Comparison of ENCODE assay signal across 29 cellular contexts in the genomic region with DNA sequence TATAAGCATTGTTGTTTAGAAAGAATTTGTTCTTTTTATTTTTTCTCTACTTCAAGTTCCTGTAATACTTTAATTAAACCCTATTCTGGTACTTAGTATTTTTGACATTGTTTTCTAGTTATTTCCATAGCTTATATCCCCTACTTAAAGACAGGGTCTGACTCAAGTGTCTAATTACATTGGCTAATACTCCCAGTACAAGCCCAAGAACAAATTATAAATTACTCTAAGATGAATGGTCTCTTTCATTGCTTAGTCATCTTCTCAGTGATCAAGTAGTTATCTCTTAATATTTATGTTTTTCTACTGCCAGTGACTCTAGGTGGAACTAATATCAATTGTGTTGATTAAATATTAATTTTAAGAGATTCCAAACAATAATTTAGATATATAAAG. TPM values are rescaled to one million over a fixed set of nuclear protein-coding genes. Genes with fewer than 3 reads are reported as not detected.
A peak's percentile ranks its signal among the peaks of the same experiment; 100 is the strongest.
DNase-seq lines count a peak whose midpoint lies in the region; ATAC-seq, FAIRE-seq and TF ChIP-seq lines count a peak whose summit lies in the region.
"Had no signal": no experiment of that assay in that cellular context is flagged by ENCODE, and none has a peak within 500 bp of the region (broad histone marks: within the 10 kb centered on the region; RNA-seq: fewer than 3 reads in every experiment).

No MANE protein-coding gene starts in this region.

- H3K9ac ChIP-seq in kidney (ENCODE audit: low read length in 2 of 2) = no peak overlapping the region
- H3K9ac ChIP-seq: BLaER1 treated with 17β-estradiol and CSF1 and Interleukin-3, amounts not matched to agents 10 nM and 100 nM; neural progenitor cell had no signal

- H3K4me3 Mint-ChIP-seq in activated T-cell treated with anti-CD3 and anti-CD28 coated beads, Interleukin-2, amount 50 U/mL, for 4 hours = no peak overlapping the region
- H3K4me3 Mint-ChIP-seq: activated naive CD8-positive, alpha-beta T cell; dendritic cell treated with granulocyte-macrophage colony-stimulating factor and Interleukin-4, amounts not matched to agents 40 ng/mL and 50 ng/mL, for 4 days; neural progenitor cell had no signal

- ATAC-seq in GM19455 (IDR thresholded peaks at IDR 0.05; ENCODE audit: unreplicated experiment) = no peak
- ATAC-seq in activated T-cell treated with anti-CD3 and anti-CD28 coated beads, Interleukin-2, amount 50 U/mL, for 4 hours = no peak

- no peaks in the 10 kb centered on the region for H3K9me3 ChIP-seq in ascending aorta
- H3K9me3 ChIP-seq in kidney (ENCODE audit: control insufficient read depth in 1 of 2, low read length in 2 of 2) = no peaks in the 10 kb centered on the region
- H3K9me3 ChIP-seq: BLaER1 treated with 17β-estradiol and CSF1 and Interleukin-3, amounts not matched to agents 10 nM and 100 nM; spleen had no signal

- H3K27me3 ChIP-seq in ascending aorta = no peaks in the 10 kb centered on the region
- H3K27me3 ChIP-seq: BLaER1 treated with 17β-estradiol and CSF1 and Interleukin-3, amounts not matched to agents 10 nM and 100 nM; neural progenitor cell; spleen had no signal

- FAIRE-seq in kidney (lab: Jason Lieb, UNC) = peak; percentile 62
- FAIRE-seq: keratinocyte had no signal

- intact Hi-C loops in ascending aorta (cut with DNase I) (no loop called here), kidney (cut with DNase I) (no loop called here)

- peaks cover 0 to 20% of the 10 kb centered on the region in 2 donors for H3K4me1 ChIP-seq in ascending aorta
- peaks cover 3 to 11% of the 10 kb centered on the region in 2 donors for H3K4me1 ChIP-seq in kidney (ENCODE audit: control insufficient read depth in 1 of 2, insufficient read depth in 1 of 2, low read depth in 1 of 2, low read length in 2 of 2)
- H3K4me1 ChIP-seq: BLaER1 treated with 17β-estradiol and CSF1 and Interleukin-3, amounts not matched to agents 10 nM and 100 nM; neural progenitor cell had no signal

- DNase-seq in ELR (ENCODE audit: low read depth) (peak; percentile 39), ascending aorta (ENCODE audit: low spot score in 2 of 2) (no peak), kidney (no peak), renal cortical epithelial cell (ENCODE audit: low read depth) (peak; percentile 27), activated gamma-delta T cell treated with Interleukin-2 at 50 U/mL for 16 hours (no peak)
- DNase-seq in activated T-cell treated with anti-CD3 and anti-CD28 coated beads, Interleukin-2, amount 50 U/mL, for 48 hours = no peak
- DNase-seq in activated T-cell treated with anti-CD3 and anti-CD28 coated beads, Interleukin-2, amount 50 U/mL, for 4 hours = no peak
- DNase-seq: activated CD4-positive, alpha-beta T cell treated with anti-CD3 and anti-CD28 coated beads, Interleukin-2, amount 50 U/mL, for 48 hours; activated CD8-positive, alpha-beta memory T cell treated with anti-CD3 and anti-CD28 coated beads, Interleukin-2, amount 50 U/mL, for 4 hours; aorta; central memory CD4-positive, alpha-beta T cell; COR-L47; Karpas-422; NCI-H1436 treated with DMSO at 0.1 percent for 48 hours; NCI-H2107; NCI-H446 treated with DMSO at 0.1 percent for 48 hours; NCI-H82; spleen; T-helper 1 cell; trophoblast cell had no signal

- H3K36me3 ChIP-seq in ascending aorta (peaks cover 0 to 8% of the 10 kb centered on the region in 2 donors), kidney (ENCODE audit: control insufficient read depth in 1 of 2, insufficient read depth in 2 of 2, low read length in 2 of 2) (no peaks in the 10 kb centered on the region)
- H3K36me3 ChIP-seq: BLaER1 treated with 17β-estradiol and CSF1 and Interleukin-3, amounts not matched to agents 10 nM and 100 nM; neural progenitor cell had no signal

- H3K27me3 Mint-ChIP-seq in activated T-cell treated with anti-CD3 and anti-CD28 coated beads, Interleukin-2, amount 50 U/mL, for 4 hours (ENCODE audit: low read depth) = no peaks in the 10 kb centered on the region
- H3K27me3 Mint-ChIP-seq: activated naive CD8-positive, alpha-beta T cell; dendritic cell treated with granulocyte-macrophage colony-stimulating factor and Interleukin-4, amounts not matched to agents 40 ng/mL and 50 ng/mL, for 4 days had no signal

- H3K36me3 Mint-ChIP-seq in activated T-cell treated with anti-CD3 and anti-CD28 coated beads, Interleukin-2, amount 50 U/mL, for 4 hours (ENCODE audit: insufficient read depth) = peaks cover 26% of the 10 kb centered on the region

- peaks cover 26% of the 10 kb centered on the region for H3K4me1 Mint-ChIP-seq in activated T-cell treated with anti-CD3 and anti-CD28 coated beads, Interleukin-2, amount 50 U/mL, for 4 hours (ENCODE audit: low read depth)
- H3K4me1 Mint-ChIP-seq: neural progenitor cell had no signal

- TF ChIP-seq CTCF in ascending aorta (IDR thresholded peaks at IDR 0.05) (no peak), kidney (IDR thresholded peaks at IDR 0.05; ENCODE audit: borderline replicate concordance, extremely low read depth, insufficient read depth) (no peak)

- no peaks in the 10 kb centered on the region for H3K9me3 Mint-ChIP-seq in activated T-cell treated with anti-CD3 and anti-CD28 coated beads, Interleukin-2, amount 50 U/mL, for 4 hours
- H3K9me3 Mint-ChIP-seq: activated T-helper 2 cell treated with anti-CD3 and anti-CD28 coated beads, Interferon-gamma antibody, Interleukin-2, Interleukin-4, amounts not matched to agents 10 μg/mL and 5 μg/mL and 100 μg/mL, durations not matched to agents 14 hours and 24 hours and 36 hours; dendritic cell treated with granulocyte-macrophage colony-stimulating factor and Interleukin-4, amounts not matched to agents 40 ng/mL and 50 ng/mL, for 4 days; neural progenitor cell had no signal

- H3K4me3 ChIP-seq in ascending aorta = no peak overlapping the region
- no peak overlapping the region for H3K4me3 ChIP-seq in kidney (ENCODE audit: low read length in 2 of 2)
- H3K4me3 ChIP-seq: BLaER1 treated with 17β-estradiol and CSF1 and Interleukin-3, amounts not matched to agents 10 nM and 100 nM; neural progenitor cell; spleen had no signal

- H3K27ac ChIP-seq in ascending aorta = peak overlapping the region; percentile 9 to 30
- no peak overlapping the region for H3K27ac ChIP-seq in kidney (ENCODE audit: low read depth in 2 of 2, low read length in 2 of 2)
- H3K27ac ChIP-seq: BLaER1 treated with 17β-estradiol and CSF1 and Interleukin-3, amounts not matched to agents 10 nM and 100 nM; HL-60; neural progenitor cell; RWPE1 had no signal

RNA-seq across cellular contexts. Expression of gene AHR, which starts 21.6 kb away (rescaled TPM):
- total RNA-seq in ascending aorta = 149 TPM
- total RNA-seq in kidney = 101 TPM
- polyA plus RNA-seq in kidney (ENCODE audit: insufficient read depth, low read depth, low replicate concordance) = 3.0 TPM
- 96.7 and 214 TPM in 2 replicates for total RNA-seq in renal cortical epithelial cell
- 10 to 100 TPM; 41.9 to 60.0 (median 46.6) TPM for total RNA-seq in activated T-cell treated with anti-CD3 and anti-CD28 coated beads, Interleukin-2, amount 50 U/mL, for 4 hours

Comparison
In these comparisons a context has a peak if more than half of its experiments do, and no peak if none do; other contexts are left out.
1. DNase-seq: peak in ELR (single experiment) and renal cortical epithelial cell (single experiment); none in ascending aorta (0 of 2), kidney (single experiment), activated gamma-delta T cell treated with Interleukin-2 at 50 U/mL for 16 hours (single experiment), activated T-cell treated with anti-CD3 and anti-CD28 coated beads, Interleukin-2, amount 50 U/mL, for 48 hours (0 of 2) and activated T-cell treated with anti-CD3 and anti-CD28 coated beads, Interleukin-2, amount 50 U/mL, for 4 hours (single experiment).
2. H3K27ac ChIP-seq: peak in ascending aorta (2 of 2); none in kidney (0 of 2).